In the genomic region with DNA sequence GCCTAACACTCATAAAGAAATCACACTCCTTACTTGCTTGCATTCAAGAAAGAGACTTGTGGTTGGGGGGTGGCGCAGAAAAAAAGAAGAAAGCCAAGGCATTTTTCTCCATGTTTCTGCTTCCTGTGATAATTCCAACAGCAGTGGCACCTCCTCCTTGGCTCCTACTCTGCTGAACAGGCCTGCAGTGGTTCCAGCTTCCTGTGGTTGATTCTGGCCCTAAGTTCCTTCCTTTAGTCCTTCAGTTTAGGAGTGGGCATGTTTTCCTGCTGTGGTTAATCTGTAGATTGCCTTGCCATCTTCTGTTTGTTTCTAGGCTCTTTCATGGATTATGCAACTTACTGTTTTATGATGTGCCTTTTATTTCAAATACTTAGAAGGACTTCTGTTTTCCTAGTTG, we compare ENCODE assay signal across 14 cellular contexts.
"Had no signal": no experiment of that assay in that cellular context is flagged by ENCODE, and none has a peak within 500 bp of the region (broad histone marks: within the 10 kb centered on the region; RNA-seq: fewer than 3 reads in every experiment).

No MANE protein-coding gene starts in this region.

- H3K27ac ChIP-seq: prostate gland, sigmoid colon had no signal

- H3K36me3 ChIP-seq: prostate gland, sigmoid colon had no signal

- H3K9me3 ChIP-seq: prostate gland, sigmoid colon had no signal

- H3K4me1 ChIP-seq: prostate gland had no signal

- DNase-seq: activated CD4-positive, alpha-beta T cell treated with anti-CD3 and anti-CD28 coated beads for 36 hours; activated CD8-positive, alpha-beta memory T cell treated with anti-CD3 and anti-CD28 coated beads, Interleukin-2, amount 50 U/mL, for 4 hours; activated CD8-positive, alpha-beta T cell treated with anti-CD3 and anti-CD28 coated beads for 36 hours; activated naive CD4-positive, alpha-beta T cell; activated T-cell treated with anti-CD3 and anti-CD28 coated beads, Interleukin-2, amount 50 U/mL, for 72 hours; endodermal cell; occipital lobe; sigmoid colon; stimulated activated CD4-positive, alpha-beta T cell treated with anti-CD3 and anti-CD28 coated beads, Interleukin-12 subunit alpha, Interleukin-12 subunit beta, amount 100 ng/mL, for 4 hours; stimulated activated naive CD4-positive, alpha-beta T cell treated with Interleukin-2 at 50 U/mL for 16 hours; SW 1271; trophoblast cell had no signal

- H3K27me3 ChIP-seq: sigmoid colon had no signal

- H3K4me3 ChIP-seq: prostate gland, sigmoid colon had no signal

- ATAC-seq: activated CD4-positive, alpha-beta T cell treated with anti-CD3 and anti-CD28 coated beads for 36 hours; activated CD8-positive, alpha-beta T cell treated with anti-CD3 and anti-CD28 coated beads for 36 hours; activated T-cell treated with anti-CD3 and anti-CD28 coated beads, Interleukin-2, amount 50 U/mL, for 72 hours; natural killer cell treated with Interleukin-12 subunit alpha and Interleukin-12 subunit beta and Interleukin-15 and Interleukin-18, amount 100 ng/mL, for 72 hours had no signal
